ENCODE assay signal across 14 cellular contexts in genomic region chr12:48882972-48883304, GRCh38. TPM values are rescaled to one million over a fixed set of nuclear protein-coding genes. Genes with fewer than 3 reads are reported as not detected.
DNase-seq lines count a peak whose midpoint lies in the region; ATAC-seq and TF ChIP-seq lines count a peak whose summit lies in the region.
"Had no signal": no experiment of that assay in that cellular context is flagged by ENCODE, and none has a peak within 500 bp of the region (broad histone marks: within the 10 kb centered on the region; RNA-seq: fewer than 3 reads in every experiment).

No MANE protein-coding gene starts in this region.

- no peaks in the 10 kb centered on the region for H3K36me3 ChIP-seq in SJSA1
- H3K36me3 ChIP-seq in ectodermal cell (ENCODE audit: control insufficient read depth, insufficient read depth, low read length) = no peaks in the 10 kb centered on the region
- H3K36me3 ChIP-seq in mesenchymal stem cell (ENCODE audit: control insufficient read depth in 1 of 2, insufficient read depth in 2 of 2, low read depth in 1 of 2, low read length in 2 of 2) = no peaks in the 10 kb centered on the region
- H3K36me3 ChIP-seq in stomach = no peaks in the 10 kb centered on the region
- H3K36me3 ChIP-seq: heart left ventricle, right atrium auricular region, thoracic aorta had no signal

- H2BK12ac ChIP-seq in mesenchymal stem cell (ENCODE audit: low read length in 2 of 2) = peak overlapping the region; percentile 72 to 98

- no peak for TF ChIP-seq EP300 in stomach (IDR thresholded peaks at IDR 0.05)

- H3K79me1 ChIP-seq in mesenchymal stem cell (replicated peaks; ENCODE audit: low read length, poor library complexity, severe bottlenecking) = no peaks in the 10 kb centered on the region

- TF ChIP-seq CTCF in stomach (IDR thresholded peaks at IDR 0.05) = no peak

- H3K4ac ChIP-seq in mesenchymal stem cell (ENCODE audit: low read depth in 1 of 2, low read length in 2 of 2) = peak overlapping the region in 1 of 2 experiments; percentile 84

- no peak overlapping the region for H3K9ac ChIP-seq in mesenchymal stem cell (ENCODE audit: low read length)

- H3K4me3 ChIP-seq in SJSA1 (no peak overlapping the region), ectodermal cell (ENCODE audit: insufficient read depth, low read depth, low read length) (peak overlapping the region; percentile 4), mesenchymal stem cell (ENCODE audit: insufficient read depth in 1 of 2, low read depth in 1 of 2, low read length in 2 of 2) (no peak overlapping the region), stomach (no peak overlapping the region)

- H2BK120ac ChIP-seq in mesenchymal stem cell (ENCODE audit: low read depth, low read length) = peak overlapping the region; percentile 86

- no peak overlapping the region for H2BK15ac ChIP-seq in mesenchymal stem cell (ENCODE audit: low read depth, poor library complexity, severe bottlenecking)

- H3K4me2 ChIP-seq in mesenchymal stem cell (ENCODE audit: low read length, poor library complexity, severe bottlenecking) = no peak overlapping the region

- peak overlapping the region; percentile 67 for H2AFZ ChIP-seq in mesenchymal stem cell (ENCODE audit: low read depth, low read length)

- H3K23ac ChIP-seq in mesenchymal stem cell (ENCODE audit: low read length in 2 of 2) = no peak overlapping the region

- ATAC-seq in HG02571 (IDR thresholded peaks at IDR 0.05; ENCODE audit: unreplicated experiment) (no peak), HG02885 (IDR thresholded peaks at IDR 0.05; ENCODE audit: poor library complexity, unreplicated experiment) (no peak)

- TF ChIP-seq POLR2A in stomach (IDR thresholded peaks at IDR 0.05) = no peak

- no peak overlapping the region for H2AK5ac ChIP-seq in mesenchymal stem cell (ENCODE audit: low read length, severe bottlenecking)

- peak overlapping the region; percentile 72 to 90 for H3K18ac ChIP-seq in mesenchymal stem cell (ENCODE audit: low read depth in 1 of 2, low read length in 2 of 2)

- H3K27me3 ChIP-seq in SJSA1 (replicated peaks) (no peaks in the 10 kb centered on the region), ectodermal cell (ENCODE audit: control insufficient read depth, insufficient read depth, low read length, poor library complexity, severe bottlenecking) (no peaks in the 10 kb centered on the region), mesenchymal stem cell (ENCODE audit: control insufficient read depth in 1 of 2, insufficient read depth in 1 of 2, low read length in 2 of 2) (peaks cover 35 to 55% of the 10 kb centered on the region in 2 experiments), stomach (peaks cover 0 to 28% (median 0%) of the 10 kb centered on the region in 3 donors)
- H3K27me3 ChIP-seq: right atrium auricular region had no signal

- H2BK5ac ChIP-seq in mesenchymal stem cell (ENCODE audit: low read depth, low read length, poor library complexity, severe bottlenecking) = no peak overlapping the region

- WGBS in ectodermal cell, 2 experiments = 66% methylated on average over 3 of the region's 3 CpGs
- 82% methylated on average over 1 of the region's 3 CpGs for WGBS in mesenchymal stem cell
- WGBS in stomach, 5 donors = 27 to 65% (median 41%) methylated on average over 3 of the region's 3 CpGs

- peak overlapping the region; percentile 32 for H4K8ac ChIP-seq in mesenchymal stem cell (ENCODE audit: low read length)

- H3K4me1 ChIP-seq in SJSA1 (replicated peaks) (peaks cover 23% of the 10 kb centered on the region), ectodermal cell (ENCODE audit: control insufficient read depth, insufficient read depth, low read length) (peaks cover 57% of the 10 kb centered on the region), mesenchymal stem cell (ENCODE audit: control insufficient read depth, insufficient read depth, low read depth, low read length) (peaks cover 8% of the 10 kb centered on the region), stomach (peaks cover 14 to 35% (median 26%) of the 10 kb centered on the region in 4 donors)

- intact Hi-C loops in stomach (cut with DNase I; ENCODE audit: low total_unique reads) = no loop called here

- peak overlapping the region in 1 of 2 experiments; percentile 86 for H3K14ac ChIP-seq in mesenchymal stem cell (ENCODE audit: low read length in 2 of 2)

- DNase-seq in SJSA1 (ENCODE audit: low read depth in 1 of 2, low spot score in 2 of 2) = no peak
- peak; percentile 34 for DNase-seq in mesenchymal stem cell
- peak; percentile 36 for DNase-seq in stomach
- DNase-seq in HT-29 (ENCODE audit: low spot score) = no peak
- DNase-seq in NCI-H1105 (lab: John Stamatoyannopoulos, UW) = no peak
- DNase-seq: activated CD4-positive, alpha-beta memory T cell treated with anti-CD3 and anti-CD28 coated beads, Interleukin-2, amount 10 ng/mL, durations not matched to agents 7 days and 5 days; cortex of kidney; naive B cell had no signal

- H3K9me3 ChIP-seq in SJSA1 (replicated peaks) = no peaks in the 10 kb centered on the region
- no peaks in the 10 kb centered on the region for H3K9me3 ChIP-seq in ectodermal cell (ENCODE audit: control insufficient read depth, low read length)
- H3K9me3 ChIP-seq in mesenchymal stem cell (ENCODE audit: control insufficient read depth, low read length) = no peaks in the 10 kb centered on the region
- H3K9me3 ChIP-seq in stomach = no peaks in the 10 kb centered on the region
- H3K9me3 ChIP-seq: heart left ventricle, right atrium auricular region, thoracic aorta had no signal

- peak overlapping the region; percentile 65 for H4K91ac ChIP-seq in mesenchymal stem cell (ENCODE audit: low read length)

- H3K27ac ChIP-seq in SJSA1 (peak overlapping the region; percentile 32; the same call in 1 of the 2 replicates), ectodermal cell (ENCODE audit: insufficient read depth, low read depth, low read length, poor library complexity, severe bottlenecking) (peak overlapping the region; percentile 100), mesenchymal stem cell (ENCODE audit: low read length, poor library complexity, severe bottlenecking) (no peak overlapping the region), stomach (peak overlapping the region; percentile 78 to 94 (median 81))

RNA-seq across cellular contexts. Expression of gene RND1, which starts 17.3 kb away (rescaled TPM):
- total RNA-seq in SJSA1 (2014; rRNA removed; shearing (Covaris generic)) = not detected in 2 replicates
- polyA plus RNA-seq in ectodermal cell (2013, experiment 1 of 4) = 30.5 TPM
- 27.9 TPM for polyA plus RNA-seq in ectodermal cell (2013, experiment 2 of 4)
- polyA plus RNA-seq in ectodermal cell (2013, experiment 3 of 4) = 29.8 TPM
- polyA plus RNA-seq in ectodermal cell (2013, experiment 4 of 4) = 35.8 TPM
- polyA plus RNA-seq in mesenchymal stem cell (2013, experiment 1 of 2) = 0.39 TPM
- 0.51 TPM for polyA plus RNA-seq in mesenchymal stem cell (2013, experiment 2 of 2)
- 10 to 100 TPM in 1 of 5 donors, 1 to 10 TPM in 3, not detected in 1; 3.5 to 21.0 (median 5.0) TPM for total RNA-seq in stomach
- 10 to 100 TPM; 12.2 to 20.5 (median 20.5) TPM for polyA plus RNA-seq in stomach
- total RNA-seq in HT-29 (2014; rRNA removed; shearing (Covaris generic)) = 8.7 and 9.8 TPM in 2 replicates

RNA-seq across cellular contexts. Expression of gene DDX23, which starts 31.0 kb away (rescaled TPM):
- 77.1 and 109 TPM in 2 replicates for total RNA-seq in SJSA1 (2014; rRNA removed; shearing (Covaris generic))
- 108 TPM for polyA plus RNA-seq in ectodermal cell (2013, experiment 1 of 4)
- 102 TPM for polyA plus RNA-seq in ectodermal cell (2013, experiment 2 of 4)
- polyA plus RNA-seq in ectodermal cell (2013, experiment 3 of 4) = 65.4 TPM
- 70.7 TPM for polyA plus RNA-seq in ectodermal cell (2013, experiment 4 of 4)
- polyA plus RNA-seq in mesenchymal stem cell (2013, experiment 1 of 2) = 49.3 TPM
- polyA plus RNA-seq in mesenchymal stem cell (2013, experiment 2 of 2) = 45.4 TPM
- total RNA-seq in stomach = 10 to 100 TPM; 31.3 to 88.1 (median 82.2) TPM
- 10 to 100 TPM; 30.3 to 41.7 (median 34.2) TPM for polyA plus RNA-seq in stomach
- 103 and 104 TPM in 2 replicates for total RNA-seq in HT-29 (2014; rRNA removed; shearing (Covaris generic))

RNA-seq across cellular contexts. Expression of gene FKBP11, which starts 42.4 kb away (rescaled TPM):
- total RNA-seq in SJSA1 (2014; rRNA removed; shearing (Covaris generic)) = 6.0 and 9.9 TPM in 2 replicates
- 27.6 TPM for polyA plus RNA-seq in ectodermal cell (2013, experiment 1 of 4)
- 25.0 TPM for polyA plus RNA-seq in ectodermal cell (2013, experiment 2 of 4)
- 26.7 TPM for polyA plus RNA-seq in ectodermal cell (2013, experiment 3 of 4)
- polyA plus RNA-seq in ectodermal cell (2013, experiment 4 of 4) = 24.4 TPM
- polyA plus RNA-seq in mesenchymal stem cell (2013, experiment 1 of 2) = 131 TPM
- 138 TPM for polyA plus RNA-seq in mesenchymal stem cell (2013, experiment 2 of 2)
- total RNA-seq in stomach = 10 to 100 TPM in 3 of 5 donors, 1 to 10 TPM in 2; 7.6 to 53.6 (median 16.0) TPM
- polyA plus RNA-seq in stomach = 10 to 100 TPM; 32.7 to 63.6 (median 47.7) TPM
- total RNA-seq in HT-29 (2014; rRNA removed; shearing (Covaris generic)) = 16.5 and 19.1 TPM in 2 replicates

Comparison
In these comparisons a context has a peak if more than half of its experiments do, and no peak if none do; other contexts are left out.
1. DNase-seq: peak in mesenchymal stem cell (single experiment) and stomach (single experiment); none in SJSA1 (0 of 2), HT-29 (single experiment) and NCI-H1105 (single experiment).